10 cellular contexts compared by ENCODE assay signal in the genomic region with DNA sequence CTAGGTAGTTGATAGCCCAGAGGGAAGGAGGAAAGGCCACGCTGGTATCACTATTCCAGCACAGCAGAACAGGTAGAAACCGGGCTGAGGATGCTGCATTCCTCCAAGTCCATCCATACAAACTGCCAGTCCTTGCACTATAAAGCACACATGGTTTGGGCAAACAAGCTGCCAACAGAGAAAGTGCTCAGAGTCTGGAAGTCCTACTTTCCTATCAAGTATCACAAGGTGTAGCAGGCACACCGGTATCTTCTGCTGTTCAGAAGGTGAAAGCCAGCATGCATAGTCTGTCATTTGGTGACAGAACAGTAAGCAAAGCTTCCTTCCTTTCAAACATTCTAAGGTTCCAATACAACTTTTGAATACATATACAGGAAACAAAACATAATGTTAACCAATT. TPM values are rescaled to one million over a fixed set of nuclear protein-coding genes. Genes with fewer than 3 reads are reported as not detected.
A peak's percentile ranks its signal among the peaks of the same experiment; 100 is the strongest.
DNase-seq lines count a peak whose midpoint lies in the region; ATAC-seq, FAIRE-seq and TF ChIP-seq lines count a peak whose summit lies in the region.
"Had no signal": no experiment of that assay in that cellular context is flagged by ENCODE, and none has a peak within 500 bp of the region (broad histone marks: within the 10 kb centered on the region; RNA-seq: fewer than 3 reads in every experiment).

No MANE protein-coding gene starts in this region.

- intact Hi-C loops in esophagus muscularis mucosa (cut with DNase I) = no loop called here
- intact Hi-C loops in gastrocnemius medialis (cut with DNase I; ENCODE audit: low total_unique reads) = loop anchor here (1.0 kb wide), 1 partner anchor 14 kb away; a partner anchor contains a TSS

- FAIRE-seq in GM12892 (lab: Jason Lieb, UNC) (peak; percentile 51), D721Med (lab: Jason Lieb, UNC) (no peak)

- no peak for TF ChIP-seq CTCF in esophagus muscularis mucosa (IDR thresholded peaks at IDR 0.05)
- no peak for TF ChIP-seq CTCF in gastrocnemius medialis (IDR thresholded peaks at IDR 0.05 in 4 of 5, conservative IDR thresholded peaks at IDR 0.05 in 1 of 5)
- TF ChIP-seq CTCF in D721Med (IDR thresholded peaks at IDR 0.05; ENCODE audit: insufficient read depth, missing control alignments) = no peak

- H3K4me3 ChIP-seq in SJSA1 (no peak overlapping the region), esophagus muscularis mucosa (no peak overlapping the region), gastrocnemius medialis (no peak overlapping the region)

- H3K27ac ChIP-seq in SJSA1 (peak overlapping the region; percentile 68), esophagus muscularis mucosa (replicated peaks in 1 of 4) (peak overlapping the region in 3 of 4 donors; percentile 55 to 68 (median 62)), gastrocnemius medialis (peak overlapping the region; percentile 89 to 94 (median 91))

- 75% methylated on average over 3 of the region's 3 CpGs for WGBS in esophagus muscularis mucosa

- H3K27me3 ChIP-seq in SJSA1 (replicated peaks) (no peaks in the 10 kb centered on the region), esophagus muscularis mucosa (no peaks in the 10 kb centered on the region), gastrocnemius medialis (no peaks in the 10 kb centered on the region)

- in situ Hi-C loops in gastrocnemius medialis (cut with MboI; ENCODE audit: low sequenced_read_pairs in 4 of 4) = no loop called here
- in situ Hi-C loops in ACHN (cut with HindIII; ENCODE audit: low pct_ligation_motif_present, low pct_unique_long_range_greater_than_20kb, low sequenced_read_pairs) = no loop called here

- no peak for TF ChIP-seq EP300 in esophagus muscularis mucosa (IDR thresholded peaks at IDR 0.05)

- no peak for DNase-seq in GM12892 (ENCODE audit: insufficient read length)
- DNase-seq in SJSA1 (ENCODE audit: low read depth in 1 of 2, low spot score in 2 of 2) = no peak
- DNase-seq in esophagus muscularis mucosa (ENCODE audit: extremely low spot score) = no peak
- no peak for DNase-seq in gastrocnemius medialis
- DNase-seq in D341Med (ENCODE audit: low spot score) = no peak
- no peak for DNase-seq in ACHN
- DNase-seq in D721Med (ENCODE audit: insufficient read length, low spot score) = no peak
- DNase-seq: activated effector memory CD4-positive, alpha-beta T cell treated with Interleukin-2 at 50 U/mL for 16 hours; NCI-H187 treated with DMSO at 0.1 percent for 48 hours had no signal

- H3K36me3 ChIP-seq in SJSA1 (peaks cover 3% of the 10 kb centered on the region; the same call in 1 of the 2 replicates), esophagus muscularis mucosa (no peaks in the 10 kb centered on the region), gastrocnemius medialis (no peaks in the 10 kb centered on the region)

- peak in 1 of 2 donors; percentile 21 for ATAC-seq in gastrocnemius medialis
- ATAC-seq in HG03095 (IDR thresholded peaks at IDR 0.05; ENCODE audit: unreplicated experiment) = no peak

- peaks cover 13% of the 10 kb centered on the region for H3K4me1 ChIP-seq in SJSA1 (replicated peaks)
- H3K4me1 ChIP-seq in esophagus muscularis mucosa = peaks cover 22 to 49% (median 28%) of the 10 kb centered on the region in 4 donors
- H3K4me1 ChIP-seq in gastrocnemius medialis = peaks cover 93 to 95% of the 10 kb centered on the region in 2 donors

- TF ChIP-seq POLR2A in GM12892 (IDR thresholded peaks at IDR 0.05; ENCODE audit: low read depth, low read length) (no peak), esophagus muscularis mucosa (IDR thresholded peaks at IDR 0.05; ENCODE audit: low read depth) (no peak), gastrocnemius medialis (IDR thresholded peaks at IDR 0.05) (no peak)

- H3K9me3 ChIP-seq in SJSA1 (replicated peaks) = no peaks in the 10 kb centered on the region
- H3K9me3 ChIP-seq in esophagus muscularis mucosa = no peaks in the 10 kb centered on the region
- no peaks in the 10 kb centered on the region for H3K9me3 ChIP-seq in gastrocnemius medialis

RNA-seq across cellular contexts. Expression of a gene that starts 14.9 kb away (rescaled TPM):
- polyA plus RNA-seq in GM12892 (2012; ENCODE audit: missing spikeins) = 67.3 TPM
- 44.5 and 48.7 TPM in 2 replicates for total RNA-seq in SJSA1 (2014; rRNA removed; shearing (Covaris generic))
- total RNA-seq in esophagus muscularis mucosa = 10 to 100 TPM; 34.1 to 53.0 (median 45.9) TPM
- 100 to 1,000 TPM in 3 of 4 donors, 10 to 100 TPM in 1; 98.3 to 324 (median 214) TPM for total RNA-seq in gastrocnemius medialis

RNA-seq across cellular contexts. Expression of a gene that starts 32.7 kb away (rescaled TPM):
- polyA plus RNA-seq in GM12892 (2012; ENCODE audit: missing spikeins) = 79.2 TPM
- 85.9 and 93.9 TPM in 2 replicates for total RNA-seq in SJSA1 (2014; rRNA removed; shearing (Covaris generic))
- 10 to 100 TPM; 30.3 to 54.4 (median 44.3) TPM for total RNA-seq in esophagus muscularis mucosa
- 10 to 100 TPM; 29.8 to 40.7 (median 35.7) TPM for total RNA-seq in gastrocnemius medialis

RNA-seq across cellular contexts. Expression of a gene that starts 32.9 kb away (rescaled TPM):
- 3.8 TPM for polyA plus RNA-seq in GM12892 (2012; ENCODE audit: missing spikeins)
- 5.8 and 10.1 TPM in 2 replicates for total RNA-seq in SJSA1 (2014; rRNA removed; shearing (Covaris generic))
- total RNA-seq in esophagus muscularis mucosa (1 to 10 TPM; 1.2 to 5.1 (median 2.6) TPM), gastrocnemius medialis (1 to 10 TPM in 1 of 4 donors, under 1 TPM in 1, not detected in 2; 0.16 to 1.1 TPM)

RNA-seq across cellular contexts. Expression of a gene that starts 47.3 kb away (rescaled TPM):
- polyA plus RNA-seq in GM12892 (2012; ENCODE audit: missing spikeins) = 18.6 TPM
- total RNA-seq in SJSA1 (2014; rRNA removed; shearing (Covaris generic)) = 33.2 and 35.8 TPM in 2 replicates
- 10 to 100 TPM; 10.4 to 21.8 (median 12.9) TPM for total RNA-seq in esophagus muscularis mucosa
- 1 to 10 TPM in 1 of 4 donors, under 1 TPM in 3; 0.32 to 2.6 (median 0.65) TPM for total RNA-seq in gastrocnemius medialis
